Comparison of ENCODE assay signal across 16 cellular contexts in the genomic region with DNA sequence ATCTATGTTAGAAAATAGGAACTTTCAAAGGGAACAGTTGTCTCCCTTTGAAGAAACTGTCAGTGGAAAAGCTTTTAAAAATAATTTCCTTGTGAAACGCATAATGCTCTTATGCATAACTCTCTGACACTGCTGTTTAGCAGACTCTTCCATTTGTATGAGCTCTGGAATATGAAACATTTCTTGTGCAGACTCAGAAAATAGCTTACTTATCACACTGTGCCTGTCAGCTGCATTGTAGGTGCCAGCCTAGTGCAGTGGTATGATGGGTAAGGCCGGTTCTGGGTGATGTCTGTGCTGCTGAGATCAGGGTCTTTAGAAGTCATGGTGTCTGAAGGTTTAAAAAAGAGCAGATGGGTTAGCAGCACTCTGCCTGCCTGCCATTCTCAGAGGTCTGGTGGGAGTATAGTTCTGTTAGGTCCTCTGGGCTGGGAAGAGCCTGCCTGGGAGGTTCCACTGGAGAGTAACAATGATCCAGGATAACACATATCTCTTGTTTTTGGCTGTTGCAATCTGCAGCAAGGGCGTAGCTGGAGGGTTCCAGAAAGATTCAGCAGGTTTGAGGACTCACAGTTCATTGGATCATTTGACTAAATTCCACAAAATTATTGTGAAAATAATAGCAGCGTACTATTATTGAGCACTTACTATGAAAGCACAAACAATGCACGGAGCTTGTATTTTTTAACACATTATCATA.
DNase-seq lines count a peak whose midpoint lies in the region; ATAC-seq and TF ChIP-seq lines count a peak whose summit lies in the region.
"Had no signal": no experiment of that assay in that cellular context is flagged by ENCODE, and none has a peak within 500 bp of the region (broad histone marks: within the 10 kb centered on the region; RNA-seq: fewer than 3 reads in every experiment).

No MANE protein-coding gene starts in this region.

- no peaks in the 10 kb centered on the region for H3K79me2 ChIP-seq in smooth muscle cell (ENCODE audit: low read depth)

- H3K4me3 ChIP-seq in WERI-Rb-1 (ENCODE audit: low read depth, low read length): no peak overlapping the region
- H3K4me3 ChIP-seq in smooth muscle cell: no peak overlapping the region

- no peaks in the 10 kb centered on the region for H3K9me3 ChIP-seq in WERI-Rb-1 (ENCODE audit: severe bottlenecking)
- no peaks in the 10 kb centered on the region for H3K9me3 ChIP-seq in smooth muscle cell (replicated peaks; ENCODE audit: low read depth)

- TF ChIP-seq CTCF in WERI-Rb-1 (IDR thresholded peaks at IDR 0.05; ENCODE audit: low read depth, low read length) (no peak), smooth muscle cell (IDR thresholded peaks at IDR 0.05; ENCODE audit: borderline replicate concordance, insufficient read depth, poor library complexity, severe bottlenecking) (no peak)

- WGBS in smooth muscle cell (ENCODE audit: low lambda C conversion rate): 49% methylated on average over 5 of the region's 5 CpGs

- H3K9me3 Mint-ChIP-seq in stimulated activated naive B cell treated with anti-CD40 and anti-IgM and Interleukin-4, amounts not matched to agents 10 μg/mL and 1 μg/mL and 100 μg/mL, for 72 hours: no peaks in the 10 kb centered on the region
- H3K9me3 Mint-ChIP-seq: IgD-negative memory B cell had no signal

- H3K27ac Mint-ChIP-seq in stimulated activated naive B cell treated with anti-CD40 and anti-IgM and Interleukin-4, amounts not matched to agents 10 μg/mL and 1 μg/mL and 100 μg/mL, for 72 hours: no peak overlapping the region
- H3K27ac Mint-ChIP-seq: B cell; CD4-positive, CD25-positive, alpha-beta regulatory T cell; H9; IgD-negative memory B cell had no signal

- no peaks in the 10 kb centered on the region for H3K4me1 ChIP-seq in smooth muscle cell (ENCODE audit: low read depth)

- no peaks in the 10 kb centered on the region for H4K20me1 ChIP-seq in smooth muscle cell (ENCODE audit: low read depth)

- no peak overlapping the region for H3K9ac ChIP-seq in smooth muscle cell (ENCODE audit: low read depth)

- H3K4me1 Mint-ChIP-seq in stimulated activated naive B cell treated with anti-CD40 and anti-IgM and Interleukin-4, amounts not matched to agents 10 μg/mL and 1 μg/mL and 100 μg/mL, for 72 hours: no peaks in the 10 kb centered on the region
- H3K4me1 Mint-ChIP-seq: B cell; CD4-positive, CD25-positive, alpha-beta regulatory T cell; IgD-negative memory B cell had no signal

- H3K27ac ChIP-seq in WERI-Rb-1 (peak overlapping the region; percentile 49), smooth muscle cell (ENCODE audit: low read depth) (peak overlapping the region; percentile 8)

- intact Hi-C loops in left cardiac atrium (cut with DNase I): no loop called here

- H3K36me3 ChIP-seq in WERI-Rb-1 (no peaks in the 10 kb centered on the region), smooth muscle cell (ENCODE audit: low read depth) (no peaks in the 10 kb centered on the region)

- H3K27me3 ChIP-seq in WERI-Rb-1 (ENCODE audit: insufficient read depth, low read depth, severe bottlenecking) (no peaks in the 10 kb centered on the region), smooth muscle cell (ENCODE audit: low read depth) (no peaks in the 10 kb centered on the region)

- H3K4me3 Mint-ChIP-seq in stimulated activated naive B cell treated with anti-CD40 and anti-IgM and Interleukin-4, amounts not matched to agents 10 μg/mL and 1 μg/mL and 100 μg/mL, for 72 hours: no peak overlapping the region
- H3K4me3 Mint-ChIP-seq: B cell; CD4-positive, CD25-positive, alpha-beta regulatory T cell; H9; IgD-negative memory B cell had no signal

- ATAC-seq in left cardiac atrium: peak; percentile 53 to 75
- no peak for ATAC-seq in stimulated activated naive B cell treated with anti-CD40 and anti-IgM and Interleukin-4, amounts not matched to agents 10 μg/mL and 1 μg/mL and 100 μg/mL, for 72 hours (replicated peaks)

- H3K4me2 ChIP-seq in smooth muscle cell: peak overlapping the region; percentile 14

- DNase-seq in NCI-H82 (lab: John Stamatoyannopoulos, UW) (peak; percentile 78), WERI-Rb-1 (peak; percentile 73), left cardiac atrium (no peak), smooth muscle cell (lab: John Stamatoyannopoulos, UW; ENCODE audit: unreplicated experiment) (no peak), AG08396 (ENCODE audit: low spot score) (no peak), NCI-H1105 treated with DMSO at 0.1 percent for 48 hours (lab: John Stamatoyannopoulos, UW) (no peak)
- DNase-seq in stimulated activated naive B cell treated with anti-CD40 and anti-IgM and Interleukin-4, amounts not matched to agents 10 μg/mL and 1 μg/mL and 100 μg/mL, for 72 hours: no peak
- DNase-seq: ACHN; Calu3; CD4-positive, CD25-positive, alpha-beta regulatory T cell; H9; NCI-H1105; NCI-H187; NCI-H526 treated with DMSO at 0.1 percent for 48 hours had no signal

- no peak overlapping the region for H2AFZ ChIP-seq in smooth muscle cell (ENCODE audit: low read depth)

- H3F3A ChIP-seq in smooth muscle cell (ENCODE audit: low read depth): peaks cover 11% of the 10 kb centered on the region

- peaks cover 11 to 14% of the 10 kb centered on the region in 2 donors for H3K27me3 Mint-ChIP-seq in stimulated activated naive B cell treated with anti-CD40 and anti-IgM and Interleukin-4, amounts not matched to agents 10 μg/mL and 1 μg/mL and 100 μg/mL, for 72 hours
- H3K27me3 Mint-ChIP-seq: IgD-negative memory B cell had no signal

- no peaks in the 10 kb centered on the region for H3K36me3 Mint-ChIP-seq in stimulated activated naive B cell treated with anti-CD40 and anti-IgM and Interleukin-4, amounts not matched to agents 10 μg/mL and 1 μg/mL and 100 μg/mL, for 72 hours
- H3K36me3 Mint-ChIP-seq: CD4-positive, CD25-positive, alpha-beta regulatory T cell; IgD-negative memory B cell had no signal

Comparison
In these comparisons a context has a peak if more than half of its experiments do, and no peak if none do; other contexts are left out.
1. DNase-seq: peak in NCI-H82 (single experiment) and WERI-Rb-1 (single experiment); none in left cardiac atrium (single experiment), smooth muscle cell (single experiment), AG08396 (single experiment), stimulated activated naive B cell treated with anti-CD40 and anti-IgM and Interleukin-4, amounts not matched to agents 10 μg/mL and 1 μg/mL and 100 μg/mL, for 72 hours (single experiment) and NCI-H1105 treated with DMSO at 0.1 percent for 48 hours (single experiment).
2. ATAC-seq: peak in left cardiac atrium (2 of 2); none in stimulated activated naive B cell treated with anti-CD40 and anti-IgM and Interleukin-4, amounts not matched to agents 10 μg/mL and 1 μg/mL and 100 μg/mL, for 72 hours (0 of 2).